ENCODE assay signal across 20 cellular contexts in genomic region chr9:96950539-96950938, GRCh38. TPM values are rescaled to one million over a fixed set of nuclear protein-coding genes. Genes with fewer than 3 reads are reported as not detected.
"Had no signal": no experiment of that assay in that cellular context is flagged by ENCODE, and none has a peak within 500 bp of the region (broad histone marks: within the 10 kb centered on the region; RNA-seq: fewer than 3 reads in every experiment).

No MANE protein-coding gene starts in this region.

RNA-seq across cellular contexts. Expression of gene NUTM2G, which starts 21.9 kb away (rescaled TPM):
- total RNA-seq: natural killer cell, occipital lobe, osteoblast, ovary, progenitor cell of endocrine pancreas, psoas muscle, renal cortical epithelial cell, right cardiac atrium, sigmoid colon, skeletal muscle tissue, stomach, subcutaneous adipose tissue, temporal lobe, thoracic aorta, thyroid gland, tibial nerve, upper lobe of left lung, ureter, vagina had no signal
- polyA plus RNA-seq: ovary, small intestine, stomach had no signal
